In genomic region chr9:99056876-99057664, GRCh38 we compare ENCODE assay signal across 8 cellular contexts. TPM values are rescaled to one million over a fixed set of nuclear protein-coding genes. Genes with fewer than 3 reads are reported as not detected.
DNase-seq lines count a peak whose midpoint lies in the region; ATAC-seq, FAIRE-seq and TF ChIP-seq lines count a peak whose summit lies in the region.

No MANE protein-coding gene starts in this region.

- POLR2A ChIA-PET in naive thymus-derived CD8-positive, alpha-beta T cell (lab: Charles Lee): interaction anchor here (1.1 to 3.1 kb wide), 7 partner anchors 11 to 81 kb away, joined by 3 to 26 read pairs (median 4); partner anchors contain the start of gene TGFBR1

- H3K4me3 ChIP-seq in astrocyte (ENCODE audit: insufficient read depth, low read depth, low read length) (peak overlapping the region; percentile 7), testis (no peak overlapping the region)

- H3K27ac ChIP-seq in astrocyte (ENCODE audit: low read depth, low read length) (peak overlapping the region; percentile 89), testis (no peak overlapping the region)

- H3K27ac Mint-ChIP-seq in astrocyte (ENCODE audit: unreplicated experiment) (no peak overlapping the region), mesothelial cell of epicardium (no peak overlapping the region)
- H3K27ac Mint-ChIP-seq in naive thymus-derived CD8-positive, alpha-beta T cell: peak overlapping the region in 6 of 10 donors; percentile 20 to 91 (median 74)

- no peaks in the 10 kb centered on the region for H4K20me1 ChIP-seq in astrocyte (ENCODE audit: insufficient read depth, low read length)

- H3K9ac ChIP-seq in astrocyte (ENCODE audit: low read length): peak overlapping the region; percentile 78

- H3K36me3 Mint-ChIP-seq in astrocyte (ENCODE audit: low read depth, unreplicated experiment) (peaks cover 7% of the 10 kb centered on the region), mesothelial cell of epicardium (peaks cover 5% of the 10 kb centered on the region)
- H3K36me3 Mint-ChIP-seq in naive thymus-derived CD8-positive, alpha-beta T cell: no peaks in the 10 kb centered on the region

- no peak for TF ChIP-seq CTCF in astrocyte (IDR thresholded peaks at IDR 0.05; ENCODE audit: insufficient read depth, low read depth, low read length)
- TF ChIP-seq CTCF in mesothelial cell of epicardium (IDR thresholded peaks at IDR 0.05; ENCODE audit: unreplicated experiment): no peak
- TF ChIP-seq CTCF in testis (IDR thresholded peaks at IDR 0.05): no peak

- H3K4me2 ChIP-seq in astrocyte (ENCODE audit: low read length): peak overlapping the region; percentile 80

- H3K4me3 Mint-ChIP-seq in astrocyte (ENCODE audit: unreplicated experiment) (no peak overlapping the region), mesothelial cell of epicardium (no peak overlapping the region)
- peak overlapping the region; percentile 76 to 95 (median 88) for H3K4me3 Mint-ChIP-seq in naive thymus-derived CD8-positive, alpha-beta T cell

- FAIRE-seq in astrocyte (lab: Jason Lieb, UNC): no peak

- H3K9me3 Mint-ChIP-seq in astrocyte (ENCODE audit: unreplicated experiment) (peaks cover 8% of the 10 kb centered on the region), mesothelial cell of epicardium (peaks cover 7% of the 10 kb centered on the region)
- no peaks in the 10 kb centered on the region for H3K9me3 Mint-ChIP-seq in naive thymus-derived CD8-positive, alpha-beta T cell

- H2AFZ ChIP-seq in astrocyte (ENCODE audit: low read depth, low read length): no peak overlapping the region

- peaks cover 56% of the 10 kb centered on the region for H3K4me1 ChIP-seq in astrocyte (ENCODE audit: insufficient read depth, low read length)
- H3K4me1 ChIP-seq in testis: no peaks in the 10 kb centered on the region

- TF ChIP-seq POLR2A in testis (IDR thresholded peaks at IDR 0.05): no peak

- H3K36me3 ChIP-seq in astrocyte (ENCODE audit: insufficient read depth, low read length) (no peaks in the 10 kb centered on the region), testis (ENCODE audit: low read depth, missing control alignments) (no peaks in the 10 kb centered on the region)

- H3K27me3 Mint-ChIP-seq in astrocyte (ENCODE audit: low read depth, unreplicated experiment) (peaks cover 16% of the 10 kb centered on the region), mesothelial cell of epicardium (ENCODE audit: low read depth) (no peaks in the 10 kb centered on the region)
- H3K27me3 Mint-ChIP-seq in naive thymus-derived CD8-positive, alpha-beta T cell: peaks cover 0 to 4% (median 0%) of the 10 kb centered on the region in 5 donors

- DNase-seq in Daoy (ENCODE audit: low read depth): peak; percentile 91
- DNase-seq in M059J (ENCODE audit: low read depth): peak; percentile 98
- DNase-seq in astrocyte (ENCODE audit: low read depth): peak; percentile 96
- peak in 1 of 10 donors; percentile 25 for DNase-seq in naive thymus-derived CD8-positive, alpha-beta T cell
- no peak for DNase-seq in mesothelial cell of epicardium (ENCODE audit: low spot score in 2 of 2, unreplicated experiment in 2 of 2)
- DNase-seq in Kasumi-1 (lab: John Stamatoyannopoulos, UW): no peak
- DNase-seq in testis: no peak

- H3K9me3 ChIP-seq in astrocyte (ENCODE audit: insufficient read depth, low read depth, low read length) (no peaks in the 10 kb centered on the region), testis (no peaks in the 10 kb centered on the region)

- intact Hi-C loops in testis (cut with DNase I; ENCODE audit: low total_unique reads): no loop called here

- H3K79me2 ChIP-seq in astrocyte (ENCODE audit: insufficient read depth, low read length): no peaks in the 10 kb centered on the region

- 88 to 90% methylated on average over 6 of the region's 6 CpGs for WGBS in testis, 2 donors

- no peak for ATAC-seq in naive thymus-derived CD8-positive, alpha-beta T cell
- no peak for ATAC-seq in GM19035 (IDR thresholded peaks at IDR 0.05; ENCODE audit: unreplicated experiment)

- H3K27me3 ChIP-seq in astrocyte (ENCODE audit: insufficient read depth, low read length) (no peaks in the 10 kb centered on the region), testis (no peaks in the 10 kb centered on the region)

- H3K4me1 Mint-ChIP-seq in astrocyte (ENCODE audit: low read depth, unreplicated experiment) (peaks cover 56% of the 10 kb centered on the region), mesothelial cell of epicardium (peaks cover 5% of the 10 kb centered on the region)
- H3K4me1 Mint-ChIP-seq in naive thymus-derived CD8-positive, alpha-beta T cell: peaks cover 34 to 85% (median 79%) of the 10 kb centered on the region in 4 donors

RNA-seq across cellular contexts. Expression of gene TGFBR1, which starts 47.8 kb away (rescaled TPM):
- total RNA-seq in Daoy (2014; rRNA removed; shearing (Covaris generic)): 44.7 and 53.5 TPM in 2 replicates
- 28.9 and 48.1 TPM in 2 replicates for total RNA-seq in M059J (2014; rRNA removed; shearing (Covaris generic))
- 203 and 213 TPM in 2 replicates for total RNA-seq in astrocyte
- total RNA-seq in naive thymus-derived CD8-positive, alpha-beta T cell: 10 to 100 TPM; 43.6 to 45.3 TPM
- polyA plus RNA-seq in naive thymus-derived CD8-positive, alpha-beta T cell: 10 to 100 TPM; 19.2 to 23.6 (median 22.3) TPM
- total RNA-seq in mesothelial cell of epicardium: 77.5 to 79.7 TPM (median 79.6 TPM) in 3 replicates
- 10 to 100 TPM; 20.9 to 28.7 TPM for total RNA-seq in testis
- polyA plus RNA-seq in testis (ENCODE audit: insufficient read depth, low read depth, low replicate concordance): 30.8 TPM

Comparison
In these comparisons a context has a peak if more than half of its experiments do, and no peak if none do; other contexts are left out.
1. DNase-seq: peak in Daoy (single experiment), M059J (single experiment) and astrocyte (single experiment); none in mesothelial cell of epicardium (0 of 2), Kasumi-1 (0 of 2) and testis (single experiment).
2. H3K27ac Mint-ChIP-seq: peak in naive thymus-derived CD8-positive, alpha-beta T cell (6 of 10); none in astrocyte (single experiment) and mesothelial cell of epicardium (single experiment).
3. H3K4me3 Mint-ChIP-seq: peak in naive thymus-derived CD8-positive, alpha-beta T cell (10 of 10); none in astrocyte (single experiment) and mesothelial cell of epicardium (single experiment).